17 cellular contexts compared by ENCODE assay signal in genomic region chr3:27224197-27224596, GRCh38.
DNase-seq lines count a peak whose midpoint lies in the region; ATAC-seq, FAIRE-seq and TF ChIP-seq lines count a peak whose summit lies in the region.
"Had no signal": no experiment of that assay in that cellular context is flagged by ENCODE, and none has a peak within 500 bp of the region (broad histone marks: within the 10 kb centered on the region; RNA-seq: fewer than 3 reads in every experiment).

No MANE protein-coding gene starts in this region.

- H3K9me3 Mint-ChIP-seq in astrocyte (ENCODE audit: unreplicated experiment), result peaks cover 5% of the 10 kb centered on the region
- H3K9me3 Mint-ChIP-seq: T-helper 2 cell treated with Interferon-gamma antibody and Interleukin-4, amounts not matched to agents 5 μg/mL and 100 μg/mL, for 36 hours had no signal

- peaks cover 8% of the 10 kb centered on the region for H3K36me3 Mint-ChIP-seq in astrocyte (ENCODE audit: low read depth, unreplicated experiment)
- H3K36me3 Mint-ChIP-seq: natural killer cell had no signal

- H3K27ac ChIP-seq in astrocyte (ENCODE audit: low read depth, low read length), result no peak overlapping the region
- H3K27ac ChIP-seq: SJCRH30 had no signal

- TF ChIP-seq CTCF in astrocyte (IDR thresholded peaks at IDR 0.05; ENCODE audit: insufficient read depth, low read depth, low read length), result no peak

- H3K4me3 Mint-ChIP-seq in astrocyte (ENCODE audit: unreplicated experiment), result no peak overlapping the region
- H3K4me3 Mint-ChIP-seq: natural killer cell; T-helper 2 cell treated with Interferon-gamma antibody and Interleukin-4, amounts not matched to agents 5 μg/mL and 100 μg/mL, for 36 hours had no signal

- FAIRE-seq in astrocyte (lab: Jason Lieb, UNC), result no peak
- FAIRE-seq: D721Med, H54 had no signal

- no peaks in the 10 kb centered on the region for H3K9me3 ChIP-seq in astrocyte (ENCODE audit: insufficient read depth, low read depth, low read length)
- H3K9me3 ChIP-seq: SJCRH30 had no signal

- H3K4me3 ChIP-seq in astrocyte (ENCODE audit: insufficient read depth, low read depth, low read length), result no peak overlapping the region
- no peak overlapping the region for H3K4me3 ChIP-seq in skeletal muscle cell (ENCODE audit: low read depth, low read length)
- H3K4me3 ChIP-seq: lung, SJCRH30 had no signal

- no peaks in the 10 kb centered on the region for H3K27me3 Mint-ChIP-seq in astrocyte (ENCODE audit: low read depth, unreplicated experiment)

- no peak overlapping the region for H2AFZ ChIP-seq in astrocyte (ENCODE audit: low read depth, low read length)

- H3K4me1 Mint-ChIP-seq in astrocyte (ENCODE audit: low read depth, unreplicated experiment), result peaks cover 7% of the 10 kb centered on the region

- H3K27me3 ChIP-seq in astrocyte (ENCODE audit: insufficient read depth, low read length), result no peaks in the 10 kb centered on the region
- H3K27me3 ChIP-seq: SJCRH30 had no signal

- no peaks in the 10 kb centered on the region for H3K36me3 ChIP-seq in astrocyte (ENCODE audit: insufficient read depth, low read length)
- H3K36me3 ChIP-seq: SJCRH30 had no signal

- H4K20me1 ChIP-seq in astrocyte (ENCODE audit: insufficient read depth, low read length), result no peaks in the 10 kb centered on the region

- no peaks in the 10 kb centered on the region for H3K4me1 ChIP-seq in astrocyte (ENCODE audit: insufficient read depth, low read length)
- H3K4me1 ChIP-seq: SJCRH30 had no signal

- H3K27ac Mint-ChIP-seq in astrocyte (ENCODE audit: unreplicated experiment), result no peak overlapping the region
- H3K27ac Mint-ChIP-seq: natural killer cell; T-helper 2 cell treated with Interferon-gamma antibody and Interleukin-4, amounts not matched to agents 5 μg/mL and 100 μg/mL, for 36 hours had no signal

- H3K79me2 ChIP-seq in astrocyte (ENCODE audit: insufficient read depth, low read length), result no peaks in the 10 kb centered on the region

- DNase-seq in EH (ENCODE audit: low read depth), result peak; percentile 50
- DNase-seq in astrocyte (ENCODE audit: low read depth), result peak; percentile 41
- DNase-seq in Right ventricle myocardium inferior (ENCODE audit: missing footprints), result peak; percentile 79
- DNase-seq in skeletal muscle cell (ENCODE audit: low read depth), result peak; percentile 65
- DNase-seq in mesenteric fat pad (ENCODE audit: low spot score), result no peak
- no peak for DNase-seq in stimulated activated CD4-positive, alpha-beta T cell treated with anti-CD3 and anti-CD28 coated beads, Interleukin-1b, Interleukin-23, amount 100 ng/mL, for 48 hours
- no peak for DNase-seq in inferior parietal cortex (ENCODE audit: extremely low spot score)
- DNase-seq: activated CD4-positive, alpha-beta T cell treated with anti-CD3 and anti-CD28 coated beads for 1 hour; activated naive CD4-positive, alpha-beta T cell treated with Interleukin-2 at 50 U/mL for 16 hours; natural killer cell; NCI-H1694; SJCRH30 had no signal

- peak overlapping the region; percentile 46 for H3K4me2 ChIP-seq in astrocyte (ENCODE audit: low read length)

- intact Hi-C loops in Right ventricle myocardium inferior (cut with DNase I), result no loop called here

- ATAC-seq in Right ventricle myocardium inferior (peak; percentile 97), HG02981 (IDR thresholded peaks at IDR 0.05; ENCODE audit: unreplicated experiment) (no peak)
- ATAC-seq: natural killer cell had no signal

- no peak overlapping the region for H3K9ac ChIP-seq in astrocyte (ENCODE audit: low read length)

Comparison
In these comparisons a context has a peak if more than half of its experiments do, and no peak if none do; other contexts are left out.
1. DNase-seq: peak in EH (single experiment), astrocyte (single experiment), Right ventricle myocardium inferior (single experiment) and skeletal muscle cell (single experiment); none in mesenteric fat pad (single experiment), stimulated activated CD4-positive, alpha-beta T cell treated with anti-CD3 and anti-CD28 coated beads, Interleukin-1b, Interleukin-23, amount 100 ng/mL, for 48 hours (single experiment) and inferior parietal cortex (single experiment).